In genomic region chr6:138007014-138007472, GRCh38 we compare ENCODE assay signal across 9 cellular contexts.
DNase-seq lines count a peak whose midpoint lies in the region; ATAC-seq, FAIRE-seq and TF ChIP-seq lines count a peak whose summit lies in the region.
"Had no signal": no experiment of that assay in that cellular context is flagged by ENCODE, and none has a peak within 500 bp of the region (broad histone marks: within the 10 kb centered on the region; RNA-seq: fewer than 3 reads in every experiment).

No MANE protein-coding gene starts in this region.

- H3K4ac ChIP-seq in H9 (ENCODE audit: low read depth, low read length) (no peak overlapping the region), H1 (replicated peaks; ENCODE audit: insufficient read length, low read depth, low read length) (no peak overlapping the region)

- H2BK12ac ChIP-seq in H9 (ENCODE audit: insufficient read length, low read depth, low read length): no peak overlapping the region
- H2BK12ac ChIP-seq in H1 (ENCODE audit: low read depth, low read length): no peak overlapping the region

- H2BK120ac ChIP-seq in H9 (ENCODE audit: low read depth, low read length, poor library complexity, severe bottlenecking) (no peak overlapping the region), H1 (replicated peaks; ENCODE audit: low read depth, low read length) (no peak overlapping the region)

- H3K9me3 ChIP-seq in H9 (ENCODE audit: control insufficient read depth, low read depth, low read length): no peaks in the 10 kb centered on the region
- no peaks in the 10 kb centered on the region for H3K9me3 ChIP-seq in H1 (ENCODE audit: insufficient read depth in 2 of 2, low read depth in 1 of 2, low read length in 1 of 2)
- no peaks in the 10 kb centered on the region for H3K9me3 ChIP-seq in osteoblast (ENCODE audit: low read depth, low read length)
- H3K9me3 ChIP-seq in aorta (ENCODE audit: control insufficient read depth, low read length): no peaks in the 10 kb centered on the region

- H3K4me2 ChIP-seq in H9 (ENCODE audit: insufficient read depth, insufficient read length, low read length): no peak overlapping the region
- no peak overlapping the region for H3K4me2 ChIP-seq in H1 (ENCODE audit: insufficient read depth in 1 of 2, low read depth in 2 of 2, low read length in 2 of 2)
- H3K4me2 ChIP-seq in osteoblast (ENCODE audit: insufficient read depth, low read length): no peak overlapping the region

- H3T11ph ChIP-seq in H9 (ENCODE audit: low read length): no peak overlapping the region

- H3K27ac Mint-ChIP-seq in H9: 0 out of 7 replicates have a peak overlapping the region, but pooled peaks of 1 of the 3 experiments have one; percentile 14

- H3K18ac ChIP-seq in H9 (ENCODE audit: insufficient read length, low read depth, low read length): no peak overlapping the region
- H3K18ac ChIP-seq in H1 (ENCODE audit: extremely low read depth, low read length): no peak overlapping the region; the same call in 1 of the 2 replicates

- TF ChIP-seq CTCF in H9 (conservative IDR thresholded peaks at IDR 0.05) (peak; percentile 82), H1 (IDR thresholded peaks at IDR 0.05; ENCODE audit: control extremely low read depth in 1 of 3, insufficient read depth in 1 of 3, low read depth in 1 of 3, low read length in 3 of 3) (peak; percentile 60 to 81 (median 73)), osteoblast (IDR thresholded peaks at IDR 0.05; ENCODE audit: extremely low read depth, low read depth, low read length) (peak; percentile 75)

- H3K36me3 ChIP-seq in H1 (ENCODE audit: control insufficient read depth in 2 of 4, insufficient read depth in 4 of 4, low read length in 3 of 4): no peaks in the 10 kb centered on the region
- H3K36me3 ChIP-seq in osteoblast (ENCODE audit: insufficient read depth, low read length): no peaks in the 10 kb centered on the region
- peaks cover 0 to 2% of the 10 kb centered on the region in 2 donors for H3K36me3 ChIP-seq in aorta (ENCODE audit: control insufficient read depth in 1 of 2, insufficient read depth in 2 of 2, low read length in 1 of 2)

- no peak overlapping the region for H2BK20ac ChIP-seq in H9 (ENCODE audit: low read depth, low read length, poor library complexity, severe bottlenecking)
- H2BK20ac ChIP-seq in H1 (ENCODE audit: low read length): no peak overlapping the region

- H3K36me3 Mint-ChIP-seq in H9 (ENCODE audit: insufficient read depth in 1 of 3, low read depth in 3 of 3): no peaks in the 10 kb centered on the region

- no peak overlapping the region for H4K8ac ChIP-seq in H9 (replicated peaks; ENCODE audit: insufficient read length, low read depth, low read length)
- no peak overlapping the region for H4K8ac ChIP-seq in H1 (ENCODE audit: extremely low read depth, insufficient read depth, low read length)

- H3K79me1 ChIP-seq in H9 (ENCODE audit: insufficient read depth, low read depth, low read length, poor library complexity, severe bottlenecking): no peaks in the 10 kb centered on the region
- H3K79me1 ChIP-seq in H1 (ENCODE audit: low read depth, low read length): no peaks in the 10 kb centered on the region

- no peak overlapping the region for H2AK5ac ChIP-seq in H9 (ENCODE audit: insufficient read length, low read length)
- H2AK5ac ChIP-seq in H1 (ENCODE audit: low read depth, low read length): no peak overlapping the region

- POLR2A ChIA-PET in H1 (lab: Charles Lee; ENCODE audit: partially characterized antibody): interaction anchor here (1.2 kb wide), 1 partner anchor 99 kb away, joined by 3 read pairs; no protein-coding TSS in a partner anchor

- no peaks in the 10 kb centered on the region for H3K9me3 Mint-ChIP-seq in H9

- H2BK15ac ChIP-seq in H9 (ENCODE audit: low read depth, low read length) (no peak overlapping the region), H1 (ENCODE audit: low read length) (peak overlapping the region; percentile 88; the same call in 1 of the 2 replicates)

- no CpG with 5 or more reads among the region's 5 CpGs for WGBS in H9 (ENCODE audit: extremely low coverage, insufficient read length, low lambda C conversion rate)
- 40% methylated on average over 5 of the region's 5 CpGs; no CpG with 5 or more reads in 1 of the 2 experiments for WGBS in H1 (ENCODE audit: extremely low coverage in 1 of 2, insufficient coverage in 1 of 2, insufficient read length in 1 of 2, insufficient replicate concordance in 2 of 2, low coverage in 1 of 2, low lambda C conversion rate in 2 of 2, missing lambda C conversion rate in 1 of 2), 2 experiments
- WGBS in aorta, 2 donors: 19 to 21% methylated on average over 5 of the region's 5 CpGs

- H3K27me3 Mint-ChIP-seq in H9 (ENCODE audit: low read depth): no peaks in the 10 kb centered on the region; the same call in 1 of the 2 replicates

- H3K27me3 ChIP-seq in H9 (ENCODE audit: insufficient read depth, low read length) (no peaks in the 10 kb centered on the region), H1 (replicated peaks in 1 of 4; ENCODE audit: control insufficient read depth in 3 of 4, extremely low read depth in 1 of 4, insufficient read depth in 3 of 4, low read length in 3 of 4) (no peaks in the 10 kb centered on the region), osteoblast (ENCODE audit: insufficient read depth, low read length) (no peaks in the 10 kb centered on the region), aorta (ENCODE audit: control insufficient read depth in 1 of 2, insufficient read depth in 2 of 2, low read length in 1 of 2) (no peaks in the 10 kb centered on the region)

- no peak overlapping the region for H2BK5ac ChIP-seq in H9 (ENCODE audit: insufficient read length, low read length)
- H2BK5ac ChIP-seq in H1 (ENCODE audit: low read depth, low read length): no peak overlapping the region; the same call in 1 of the 2 replicates

- H3K14ac ChIP-seq in H9 (ENCODE audit: insufficient read depth, low read length) (no peak overlapping the region), H1 (ENCODE audit: insufficient read length) (no peak overlapping the region)

- no peak for ATAC-seq in HG02678 (IDR thresholded peaks at IDR 0.05; ENCODE audit: unreplicated experiment)
- ATAC-seq in aorta (ENCODE audit: low FRiP score): no peak
- no peak for ATAC-seq in HG03108 (IDR thresholded peaks at IDR 0.05; ENCODE audit: unreplicated experiment)

- H3K27ac ChIP-seq in H9 (ENCODE audit: insufficient read length, low read depth, low read length): no peak overlapping the region
- H3K27ac ChIP-seq in H1 (ENCODE audit: low read depth, low read length): no peak overlapping the region
- no peak overlapping the region for H3K27ac ChIP-seq in osteoblast (ENCODE audit: low read depth, low read length)
- H3K27ac ChIP-seq in aorta (ENCODE audit: low read depth in 1 of 2, low read length in 2 of 2): no peak overlapping the region

- DNase-seq in CD1c-positive myeloid dendritic cell (ENCODE audit: extremely low spot score) (peak; percentile 32), H9 (peak; percentile 65), RPMI7951 (ENCODE audit: low read depth) (peak; percentile 45), H1 (ENCODE audit: low read depth in 1 of 2, low spot score in 2 of 2) (peak; percentile 36 to 75), osteoblast (ENCODE audit: insufficient read length, low spot score, missing footprints) (peak; percentile 85), aorta (no peak)

- H4K20me1 ChIP-seq in H9 (ENCODE audit: control insufficient read depth, insufficient read depth, insufficient read length) (no peaks in the 10 kb centered on the region), H1 (replicated peaks in 1 of 2; ENCODE audit: control insufficient read depth in 1 of 2, insufficient read depth in 2 of 2, low read length in 2 of 2) (no peaks in the 10 kb centered on the region), osteoblast (ENCODE audit: insufficient read depth, low read length) (no peaks in the 10 kb centered on the region)

- peak; percentile 36 for FAIRE-seq in H1 (lab: Jason Lieb, UNC)
- FAIRE-seq: islet of Langerhans had no signal

- H3K4me3 ChIP-seq in H1 (ENCODE audit: extremely low read depth in 1 of 4, insufficient read depth in 2 of 4, low read depth in 3 of 4, low read length in 4 of 4) (no peak overlapping the region), osteoblast (ENCODE audit: insufficient read depth, low read length) (no peak overlapping the region), aorta (ENCODE audit: low read length in 2 of 2) (no peak overlapping the region)

- intact Hi-C loops in aorta (cut with DNase I): no loop called here

- H3K9ac ChIP-seq in H9 (ENCODE audit: extremely low read depth, insufficient read length, low read length) (no peak overlapping the region), H1 (replicated peaks in 1 of 4; ENCODE audit: extremely low read depth in 1 of 4, low read depth in 3 of 4, low read length in 3 of 4) (no peak overlapping the region)

- H3K23me2 ChIP-seq in H9 (ENCODE audit: insufficient read length, low read depth, low read length, poor library complexity, severe bottlenecking): no peaks in the 10 kb centered on the region
- H3K23me2 ChIP-seq in H1 (ENCODE audit: low read depth, low read length): no peaks in the 10 kb centered on the region

- 0 out of 2 replicates have a peak, but pooled peaks cover 5% of the 10 kb centered on the region for H3K4me1 ChIP-seq in H9 (ENCODE audit: insufficient read depth, low read length)
- peaks cover 0 to 5% (median 3%) of the 10 kb centered on the region in 4 experiments; a peak in 4 of 7 replicates for H3K4me1 ChIP-seq in H1 (replicated peaks in 1 of 4; ENCODE audit: control insufficient read depth in 3 of 4, insufficient read depth in 4 of 4, low read length in 3 of 4)
- H3K4me1 ChIP-seq in osteoblast (ENCODE audit: insufficient read depth, low read length): no peaks in the 10 kb centered on the region
- no peaks in the 10 kb centered on the region for H3K4me1 ChIP-seq in aorta (ENCODE audit: control insufficient read depth in 1 of 2, insufficient read depth in 2 of 2, low read length in 2 of 2)

- no peak for TF ChIP-seq POLR2A in H1 (IDR thresholded peaks at IDR 0.05; ENCODE audit: control extremely low read depth in 1 of 2, low read depth in 2 of 2, low read length in 2 of 2)

- CTCF ChIA-PET in H1 (lab: Charles Lee; ENCODE audit: partially characterized antibody): interaction anchor here (0.5 to 9.3 kb wide), 56 partner anchors 9 to 1043 kb away, joined by 3 to 101 read pairs (median 4); no protein-coding TSS in a partner anchor

- H3K4me1 Mint-ChIP-seq in H9: peaks cover 11 to 31% of the 10 kb centered on the region in 2 experiments

- TF ChIP-seq RAD21 in H1 (IDR thresholded peaks at IDR 0.05 in 1 of 2, conservative IDR thresholded peaks at IDR 0.05 in 1 of 2; ENCODE audit: low read depth in 2 of 2, low read length in 2 of 2): peak; percentile 58 to 70

- no peaks in the 10 kb centered on the region for H3K79me2 ChIP-seq in H9 (ENCODE audit: insufficient read depth, low read length)
- H3K79me2 ChIP-seq in H1 (ENCODE audit: control insufficient read depth in 1 of 2, insufficient read depth in 2 of 2, low read length in 2 of 2): no peaks in the 10 kb centered on the region
- H3K79me2 ChIP-seq in osteoblast (ENCODE audit: insufficient read depth, low read length): no peaks in the 10 kb centered on the region

- H2AFZ ChIP-seq in H9 (ENCODE audit: low read length) (no peak overlapping the region), H1 (ENCODE audit: low read length) (peak overlapping the region; percentile 88), osteoblast (ENCODE audit: low read length) (peak overlapping the region; percentile 76)

- H4K5ac ChIP-seq in H9 (ENCODE audit: insufficient read length, low read depth, low read length) (no peak overlapping the region), H1 (ENCODE audit: insufficient read length, low read depth, low read length) (no peak overlapping the region)

- H3K4me3 Mint-ChIP-seq in H9: no peak overlapping the region

- TF ChIP-seq EP300 in H1 (IDR thresholded peaks at IDR 0.05; ENCODE audit: borderline replicate concordance in 1 of 2, low read depth in 2 of 2, low read length in 2 of 2): no peak

- H3K23ac ChIP-seq in H9 (ENCODE audit: insufficient read length, low read depth, low read length) (no peak overlapping the region), H1 (ENCODE audit: insufficient read length) (no peak overlapping the region)

- H3K56ac ChIP-seq in H9 (ENCODE audit: insufficient read length, low read depth, low read length) (no peak overlapping the region), H1 (replicated peaks; ENCODE audit: insufficient read length, low read depth, low read length) (no peak overlapping the region)

- H4K91ac ChIP-seq in H9 (ENCODE audit: insufficient read length, low read depth, low read length) (no peak overlapping the region), H1 (replicated peaks; ENCODE audit: insufficient read length, low read length) (no peak overlapping the region)

Comparison
In these comparisons a context has a peak if more than half of its experiments do, and no peak if none do; other contexts are left out.
1. DNase-seq: peak in CD1c-positive myeloid dendritic cell (single experiment), H9 (single experiment), RPMI7951 (single experiment), H1 (2 of 2) and osteoblast (single experiment); none in aorta (0 of 2).
2. Peak in every context shown above with its lines, with median percentiles within 50 percentile points of each other: CTCF ChIP-seq.